ENCODE assay signal across 1 cellular context in genomic region chr16:58515125-58515870, GRCh38.
TF ChIP-seq lines count a peak whose summit lies in the region.

Gene SETD6, plus strand, starts transcription at chr16:58515517. Its CDS starts 21 bp downstream, at chr16:58515538.

TF ChIP-seq in HepG2, 621 proteins besides CTCF, POLR2A, EP300 and RAD21 (continued from another document):
- TF ChIP-seq ZNF740 (CRISPR knock-in tag; IDR thresholded peaks at IDR 0.05) (peak; percentile 19; the same call in 1 of the 2 replicates), ZNF674 (CRISPR knock-in tag; IDR thresholded peaks at IDR 0.05; ENCODE audit: low read depth) (0 out of 2 replicates have a peak, but pooled peaks have one; percentile 65), ARHGAP35 (CRISPR knock-in tag; IDR thresholded peaks at IDR 0.05; ENCODE audit: borderline replicate concordance) (peak; percentile 79; the same call in 1 of the 2 replicates), SP140L (CRISPR knock-in tag; IDR thresholded peaks at IDR 0.05; ENCODE audit: borderline replicate concordance) (no peak), GLMP (CRISPR knock-in tag; IDR thresholded peaks at IDR 0.05; ENCODE audit: borderline replicate concordance) (0 out of 2 replicates have a peak, but pooled peaks have one; percentile 79), XBP1 (CRISPR knock-in tag; IDR thresholded peaks at IDR 0.05) (no peak; the same call in 1 of the 2 replicates), MYC (CRISPR knock-in tag; IDR thresholded peaks at IDR 0.05; ENCODE audit: borderline replicate concordance) (peak; percentile 99), FOXK1 (CRISPR knock-in tag; IDR thresholded peaks at IDR 0.05; ENCODE audit: borderline replicate concordance, low read depth) (peak; percentile 97), KAT7 (CRISPR knock-in tag; IDR thresholded peaks at IDR 0.05; ENCODE audit: borderline replicate concordance) (peak; percentile 73; the same call in 1 of the 2 replicates), ZNF576 (CRISPR knock-in tag; IDR thresholded peaks at IDR 0.05) (no peak; the same call in 1 of the 2 replicates), PHF20 (CRISPR knock-in tag; IDR thresholded peaks at IDR 0.05) (peak; percentile 89), ZNF230 (CRISPR knock-in tag; IDR thresholded peaks at IDR 0.05) (peak; percentile 98), ZSCAN22 (CRISPR knock-in tag; IDR thresholded peaks at IDR 0.05) (0 out of 2 replicates have a peak, but pooled peaks have one; percentile 42), NR2F2 (IDR thresholded peaks at IDR 0.05; ENCODE audit: borderline replicate concordance, low read depth) (no peak), NR2C2 (CRISPR knock-in tag; IDR thresholded peaks at IDR 0.05; ENCODE audit: borderline replicate concordance) (peak; percentile 81), ZNF672 (CRISPR knock-in tag; IDR thresholded peaks at IDR 0.05) (no peak), PHB2 (IDR thresholded peaks at IDR 0.05; ENCODE audit: partially characterized antibody) (no peak), PITX1 (CRISPR knock-in tag; IDR thresholded peaks at IDR 0.05) (peak; percentile 75), MLLT10 (CRISPR knock-in tag; IDR thresholded peaks at IDR 0.05) (no peak), SNRNP70 (IDR thresholded peaks at IDR 0.05; ENCODE audit: low read depth, low read length) (no peak), ZNF547 (CRISPR knock-in tag; IDR thresholded peaks at IDR 0.05) (peak; percentile 94), PRPF4 (IDR thresholded peaks at IDR 0.05; ENCODE audit: low read depth, low read length, poor library complexity, severe bottlenecking) (no peak), MBD4 (IDR thresholded peaks at IDR 0.05; ENCODE audit: borderline replicate concordance, low read length) (no peak), ZNF274 (CRISPR knock-in tag; IDR thresholded peaks at IDR 0.05) (peak; percentile 98), CSRNP2 (CRISPR knock-in tag; conservative IDR thresholded peaks at IDR 0.05; ENCODE audit: low read depth) (peak; percentile 74; the same call in 1 of the 2 replicates), MIER2 (CRISPR knock-in tag; IDR thresholded peaks at IDR 0.05) (no peak), UBTF (CRISPR knock-in tag; IDR thresholded peaks at IDR 0.05) (peak; percentile 97), NKX3-1 (CRISPR knock-in tag; IDR thresholded peaks at IDR 0.05) (peak; percentile 93), ZNF678 (CRISPR knock-in tag; IDR thresholded peaks at IDR 0.05) (peak; percentile 93; the same call in 1 of the 2 replicates), ZNF207 (IDR thresholded peaks at IDR 0.05; ENCODE audit: borderline replicate concordance) (no peak), SMYD3 (CRISPR knock-in tag; IDR thresholded peaks at IDR 0.05) (no peak; the same call in 1 of the 2 replicates), ZNF644 (CRISPR knock-in tag; IDR thresholded peaks at IDR 0.05; ENCODE audit: low read depth) (no peak), PRDM10 (CRISPR knock-in tag; IDR thresholded peaks at IDR 0.05; ENCODE audit: low read depth) (no peak; the same call in 1 of the 2 replicates), ZNF460 (CRISPR knock-in tag; IDR thresholded peaks at IDR 0.05; ENCODE audit: borderline replicate concordance) (no peak), ZNF772 (CRISPR knock-in tag; IDR thresholded peaks at IDR 0.05) (peak; percentile 96), ZNF597 (CRISPR knock-in tag; IDR thresholded peaks at IDR 0.05) (peak; percentile 18; the same call in 1 of the 2 replicates), TCF7 (IDR thresholded peaks at IDR 0.05; ENCODE audit: low read depth) (no peak), ZNF615 (CRISPR knock-in tag; IDR thresholded peaks at IDR 0.05; ENCODE audit: borderline replicate concordance) (0 out of 2 replicates have a peak, but pooled peaks have one; percentile 61), ZNF335 (CRISPR knock-in tag; IDR thresholded peaks at IDR 0.05) (peak; percentile 85), ZNF790 (CRISPR knock-in tag; IDR thresholded peaks at IDR 0.05; ENCODE audit: borderline replicate concordance) (peak; percentile 72; the same call in 1 of the 2 replicates), ZNF709 (CRISPR knock-in tag; IDR thresholded peaks at IDR 0.05) (peak; percentile 93)
